25 cellular contexts compared by ENCODE assay signal in the genomic region with DNA sequence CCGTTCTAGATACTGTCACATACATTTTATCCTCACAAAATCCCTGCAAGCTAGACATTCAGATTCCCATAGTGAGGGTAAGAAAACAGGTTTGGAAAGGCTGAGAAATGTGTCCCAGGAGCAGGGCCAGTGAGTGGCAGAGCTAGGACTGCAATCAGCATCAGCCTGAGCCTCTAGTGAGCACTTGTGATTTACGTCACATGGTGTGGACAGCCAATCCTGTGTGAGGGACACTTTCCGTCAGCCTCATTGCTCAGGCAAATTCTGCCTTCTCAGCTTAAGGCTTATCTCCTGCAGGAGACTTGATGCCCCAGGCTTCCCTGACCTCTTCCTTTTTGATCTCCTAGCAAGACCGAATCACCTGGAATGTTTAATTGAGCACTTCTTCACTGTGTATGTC.
DNase-seq lines count a peak whose midpoint lies in the region; ATAC-seq, FAIRE-seq and TF ChIP-seq lines count a peak whose summit lies in the region.
"Had no signal": no experiment of that assay in that cellular context is flagged by ENCODE, and none has a peak within 500 bp of the region (broad histone marks: within the 10 kb centered on the region; RNA-seq: fewer than 3 reads in every experiment).

No MANE protein-coding gene starts in this region.

- H3K4me3 Mint-ChIP-seq in natural killer cell treated with Interleukin-12 subunit alpha and Interleukin-12 subunit beta and Interleukin-15 and Interleukin-18, amount 100 ng/mL, for 72 hours = no peak overlapping the region
- H3K4me3 Mint-ChIP-seq: CD4-positive, alpha-beta memory T cell; T-cell had no signal

- H2AK5ac ChIP-seq in mesendoderm (ENCODE audit: low read length) = no peak overlapping the region

- no peaks in the 10 kb centered on the region for H4K20me1 ChIP-seq in BLaER1 treated with 17β-estradiol and CSF1 and Interleukin-3, amounts not matched to agents 10 nM and 100 nM
- no peaks in the 10 kb centered on the region; the same call in 1 of the 2 replicates for H4K20me1 ChIP-seq in K562 (replicated peaks; ENCODE audit: control insufficient read depth, insufficient read depth, low read length)

- TF ChIP-seq POLR2A in K562 (conservative IDR thresholded peaks at IDR 0.05) = no peak

- H3K36me3 Mint-ChIP-seq in natural killer cell treated with Interleukin-12 subunit alpha and Interleukin-12 subunit beta and Interleukin-15 and Interleukin-18, amount 100 ng/mL, for 72 hours = no peaks in the 10 kb centered on the region
- H3K36me3 Mint-ChIP-seq: CD4-positive, alpha-beta memory T cell had no signal

- H3K4me1 Mint-ChIP-seq in natural killer cell treated with Interleukin-12 subunit alpha and Interleukin-12 subunit beta and Interleukin-15 and Interleukin-18, amount 100 ng/mL, for 72 hours (ENCODE audit: low read depth in 2 of 2) = peaks cover 3 to 7% of the 10 kb centered on the region in 2 donors

- DNase-seq in HEK293T (ENCODE audit: extremely low spot score) (peak; percentile 22), K562 (ENCODE audit: extremely low read depth in 1 of 4, low spot score in 3 of 4) (no peak), mesendoderm (peak; percentile 54), NCI-H187 (lab: John Stamatoyannopoulos, UW) (no peak)
- DNase-seq in natural killer cell treated with Interleukin-12 subunit alpha and Interleukin-12 subunit beta and Interleukin-15 and Interleukin-18, amount 100 ng/mL, for 72 hours (ENCODE audit: low spot score) = no peak
- DNase-seq: CD4-positive, alpha-beta memory T cell; COR-L47; DMS 273 treated with DMSO at 0.1 percent for 48 hours; DMS79; EL; GM23248; Kasumi-1; NCI-H1092 treated with DMSO at 0.1 percent for 48 hours; NCI-H146; NCI-H2029; NCI-H510A; NCI-H69; RPMI8226; SHP77; T-cell had no signal

- no peak overlapping the region for H2AFZ ChIP-seq in K562 (ENCODE audit: low read depth, low read length)
- H2AFZ ChIP-seq: GM23248 had no signal

- POLR2A ChIA-PET in HEK293T (lab: Yijun Ruan, JAX) = no interaction called here
- POLR2A ChIA-PET in K562 (lab: Yijun Ruan, JAX) = interaction anchor here (0.7 kb wide), 1 partner anchor 23 kb away, joined by 3 read pairs; no protein-coding TSS in a partner anchor

- no peak overlapping the region for H2BK15ac ChIP-seq in mesendoderm (replicated peaks; ENCODE audit: low read depth)

- no peak for TF ChIP-seq EP300 in K562 (IDR thresholded peaks at IDR 0.05; ENCODE audit: low read length)

- ATAC-seq in K562 (peak; percentile 68), HG03469 (IDR thresholded peaks at IDR 0.05; ENCODE audit: unreplicated experiment) (no peak)
- no peak for ATAC-seq in natural killer cell treated with Interleukin-12 subunit alpha and Interleukin-12 subunit beta and Interleukin-15 and Interleukin-18, amount 100 ng/mL, for 72 hours
- ATAC-seq: T-cell had no signal

- FAIRE-seq in K562 (lab: Jason Lieb, UNC) = no peak
- FAIRE-seq: GM18507 had no signal

- H3K27me3 Mint-ChIP-seq in natural killer cell treated with Interleukin-12 subunit alpha and Interleukin-12 subunit beta and Interleukin-15 and Interleukin-18, amount 100 ng/mL, for 72 hours = peaks cover 0 to 6% of the 10 kb centered on the region in 2 donors
- H3K27me3 Mint-ChIP-seq: CD4-positive, alpha-beta memory T cell; T-cell had no signal

- H3K4me1 ChIP-seq in BLaER1 treated with 17β-estradiol and CSF1 and Interleukin-3, amounts not matched to agents 10 nM and 100 nM = peaks cover 0 to 17% (median 11%) of the 10 kb centered on the region in 10 experiments; a peak in 11 of 20 replicates
- H3K4me1 ChIP-seq in K562 (replicated peaks in 1 of 2; ENCODE audit: control insufficient read depth in 2 of 2, insufficient read depth in 2 of 2, low read length in 2 of 2) (no peaks in the 10 kb centered on the region), mesendoderm (ENCODE audit: control insufficient read depth, low read depth, low read length) (no peaks in the 10 kb centered on the region)
- H3K4me1 ChIP-seq: HAP-1 had no signal

- H3K9me3 Mint-ChIP-seq in natural killer cell treated with Interleukin-12 subunit alpha and Interleukin-12 subunit beta and Interleukin-15 and Interleukin-18, amount 100 ng/mL, for 72 hours = no peaks in the 10 kb centered on the region
- H3K9me3 Mint-ChIP-seq: T-cell had no signal

- H3K4me3 ChIP-seq in BLaER1 treated with 17β-estradiol and CSF1 and Interleukin-3, amounts not matched to agents 10 nM and 100 nM = no peak overlapping the region
- H3K4me3 ChIP-seq in K562 (no peak overlapping the region), mesendoderm (ENCODE audit: low read length) (no peak overlapping the region)
- H3K4me3 ChIP-seq: GM23248, HAP-1 had no signal

- H4K5ac ChIP-seq in mesendoderm (ENCODE audit: low read length) = no peak overlapping the region

- no peak overlapping the region for H3K56ac ChIP-seq in mesendoderm (ENCODE audit: low read length)

- BruUV-seq in K562 (replicated peaks; lab: Mats Ljungman, UMichigan) = no TSS peak

- intact Hi-C loops in K562 (cut with micrococcal nuclease) = no loop called here

- no peak overlapping the region for H3K18ac ChIP-seq in mesendoderm (ENCODE audit: low read length)

- H3K79me1 ChIP-seq in mesendoderm (ENCODE audit: low read length) = no peaks in the 10 kb centered on the region

- H3K4me2 ChIP-seq in BLaER1 treated with 17β-estradiol and CSF1 and Interleukin-3, amounts not matched to agents 10 nM and 100 nM = peak overlapping the region in 7 of 11 experiments; percentile 5 to 68 (median 53); a peak in 13 of 22 replicates
- H3K4me2 ChIP-seq in K562 (ENCODE audit: insufficient read depth, low read length) = no peak overlapping the region
- no peak overlapping the region for H3K4me2 ChIP-seq in mesendoderm (ENCODE audit: low read length)

- no peak overlapping the region for H3K23ac ChIP-seq in mesendoderm (ENCODE audit: low read length)

- TF ChIP-seq RAD21 in K562 (CRISPR knock-in tag; conservative IDR thresholded peaks at IDR 0.05 in 1 of 2, IDR thresholded peaks at IDR 0.05 in 1 of 2) = no peak

- no peaks in the 10 kb centered on the region for H3K9me1 ChIP-seq in K562 (ENCODE audit: control insufficient read depth, insufficient read depth, low read length)

- no peak overlapping the region for H2BK120ac ChIP-seq in mesendoderm (ENCODE audit: low read depth, low read length)

- 0% methylated on average over 4 of the region's 4 CpGs for WGBS in K562 (ENCODE audit: insufficient coverage, low coverage, missing lambda C conversion rate)
- no CpG with 5 or more reads among the region's 4 CpGs for WGBS in mesendoderm (ENCODE audit: extremely low coverage, insufficient coverage, low lambda C conversion rate)

- no peaks in the 10 kb centered on the region; a peak in 1 of 22 replicates for H3K9me3 ChIP-seq in BLaER1 treated with 17β-estradiol and CSF1 and Interleukin-3, amounts not matched to agents 10 nM and 100 nM (replicated peaks in 1 of 11)
- H3K9me3 ChIP-seq in K562 (replicated peaks; ENCODE audit: control insufficient read depth, insufficient read depth, low read depth, low read length) = no peaks in the 10 kb centered on the region
- H3K9me3 ChIP-seq: HAP-1 had no signal

- H3K9ac ChIP-seq in BLaER1 treated with 17β-estradiol and CSF1 and Interleukin-3, amounts not matched to agents 10 nM and 100 nM = peak overlapping the region in 1 of 11 experiments; percentile 20; a peak in 1 of 22 replicates
- H3K9ac ChIP-seq in K562 (ENCODE audit: insufficient read depth in 1 of 2, low read depth in 2 of 2, low read length in 2 of 2) (no peak overlapping the region), mesendoderm (ENCODE audit: low read length) (no peak overlapping the region)
- H3K9ac ChIP-seq: GM23248 had no signal

- no peak for TF ChIP-seq CTCF in K562 (IDR thresholded peaks at IDR 0.05 in 2 of 3, conservative IDR thresholded peaks at IDR 0.05 in 1 of 3; ENCODE audit: insufficient read depth in 2 of 3, low read depth in 1 of 3, low read length in 3 of 3)

- H3K27me3 ChIP-seq in BLaER1 treated with 17β-estradiol and CSF1 and Interleukin-3, amounts not matched to agents 10 nM and 100 nM = no peaks in the 10 kb centered on the region
- H3K27me3 ChIP-seq in K562 (ENCODE audit: control insufficient read depth in 2 of 2, insufficient read depth in 2 of 2, low read length in 2 of 2) (no peaks in the 10 kb centered on the region; a peak in 1 of 5 replicates), mesendoderm (ENCODE audit: insufficient read depth, low read length, poor library complexity) (no peaks in the 10 kb centered on the region)

- no peak overlapping the region for H4K8ac ChIP-seq in mesendoderm (ENCODE audit: low read depth, low read length)

- in situ Hi-C loops in K562 (cut with MboI) = no loop called here

- no peak overlapping the region for H3K4ac ChIP-seq in mesendoderm (ENCODE audit: low read depth, low read length)

- CTCF ChIA-PET in HEK293T (lab: Yijun Ruan, JAX) = interaction anchor here (0.5 to 1.3 kb wide), 2 partner anchors 12 to 278 kb away, joined by 3 read pairs; no protein-coding TSS in a partner anchor
- CTCF ChIA-PET in K562 (lab: Yijun Ruan, JAX; ENCODE audit: low intra/inter-chr PET ratio) = no interaction called here

- H3K27ac ChIP-seq in BLaER1 treated with 17β-estradiol and CSF1 and Interleukin-3, amounts not matched to agents 10 nM and 100 nM = no peak overlapping the region
- H3K27ac ChIP-seq in K562 (ENCODE audit: extremely low read depth, low read depth, low read length) = no peak overlapping the region
- no peak overlapping the region for H3K27ac ChIP-seq in mesendoderm (ENCODE audit: low read depth, low read length)
- H3K27ac ChIP-seq: GM23248, HL-60 had no signal

- no peak overlapping the region for H3K27ac Mint-ChIP-seq in natural killer cell treated with Interleukin-12 subunit alpha and Interleukin-12 subunit beta and Interleukin-15 and Interleukin-18, amount 100 ng/mL, for 72 hours
- H3K27ac Mint-ChIP-seq: CD4-positive, alpha-beta memory T cell; T-cell had no signal

- H3K79me2 ChIP-seq in K562 (ENCODE audit: control insufficient read depth, insufficient read depth, low read length) = no peaks in the 10 kb centered on the region
- H3K79me2 ChIP-seq in mesendoderm (ENCODE audit: control insufficient read depth, insufficient read depth, low read length) = no peaks in the 10 kb centered on the region

- H3K36me3 ChIP-seq in BLaER1 treated with 17β-estradiol and CSF1 and Interleukin-3, amounts not matched to agents 10 nM and 100 nM = no peaks in the 10 kb centered on the region
- no peaks in the 10 kb centered on the region for H3K36me3 ChIP-seq in K562 (ENCODE audit: control insufficient read depth, insufficient read depth, low read length)
- H3K36me3 ChIP-seq in mesendoderm (ENCODE audit: control insufficient read depth, insufficient read depth, low read length) = no peaks in the 10 kb centered on the region
- H3K36me3 ChIP-seq: HAP-1 had no signal

- no peak overlapping the region for H2BK5ac ChIP-seq in mesendoderm (ENCODE audit: low read length)

TF ChIP-seq in HEK293T, 16 proteins besides CTCF, POLR2A, EP300 and RAD21 (continues in another document):
- TF ChIP-seq FOXK2 (IDR thresholded peaks at IDR 0.05) (no peak), HDGF (IDR thresholded peaks at IDR 0.05; ENCODE audit: borderline replicate concordance) (no peak), FOXM1 (IDR thresholded peaks at IDR 0.05; ENCODE audit: borderline replicate concordance) (no peak), ELF4 (IDR thresholded peaks at IDR 0.05) (no peak)

TF ChIP-seq in K562, 482 proteins besides CTCF, POLR2A, EP300 and RAD21:
- TF ChIP-seq NFYB (IDR thresholded peaks at IDR 0.05; ENCODE audit: extremely low read depth, insufficient read length) (peak; percentile 19), GABPB2 (CRISPR knock-in tag; conservative IDR thresholded peaks at IDR 0.05) (no peak)

Comparison
In these comparisons a context has a peak if more than half of its experiments do, and no peak if none do; other contexts are left out.
1. H3K4me2 ChIP-seq: peak in BLaER1 treated with 17β-estradiol and CSF1 and Interleukin-3, amounts not matched to agents 10 nM and 100 nM (7 of 11); none in K562 (single experiment) and mesendoderm (single experiment).
2. DNase-seq: peak in HEK293T (single experiment) and mesendoderm (single experiment); none in K562 (0 of 4), NCI-H187 (0 of 2) and natural killer cell treated with Interleukin-12 subunit alpha and Interleukin-12 subunit beta and Interleukin-15 and Interleukin-18, amount 100 ng/mL, for 72 hours (single experiment).